ENCODE assay signal across 19 cellular contexts in genomic region chr17:56514264-56514663, GRCh38.
DNase-seq lines count a peak whose midpoint lies in the region; ATAC-seq, FAIRE-seq and TF ChIP-seq lines count a peak whose summit lies in the region.
"Had no signal": no experiment of that assay in that cellular context is flagged by ENCODE, and none has a peak within 500 bp of the region (broad histone marks: within the 10 kb centered on the region; RNA-seq: fewer than 3 reads in every experiment).

No MANE protein-coding gene starts in this region.

- H3K27ac ChIP-seq in HepG2 (ENCODE audit: extremely low read length, insufficient read depth, low read length) (no peak overlapping the region), right lobe of liver (no peak overlapping the region), left lung (no peak overlapping the region)

- H2AFZ ChIP-seq in HepG2 (ENCODE audit: low read length): no peak overlapping the region

- FAIRE-seq in HepG2 (lab: Jason Lieb, UNC): no peak
- FAIRE-seq in HTR-8/SVneo (lab: Jason Lieb, UNC): peak; percentile 85
- FAIRE-seq: GM12878, H54 had no signal

- peaks cover 0 to 3% of the 10 kb centered on the region in 2 experiments; a peak in 1 of 5 replicates for H3K27me3 ChIP-seq in HepG2 (ENCODE audit: control insufficient read depth in 1 of 2, insufficient read depth in 2 of 2, low read length in 2 of 2)
- H3K27me3 ChIP-seq in right lobe of liver: no peaks in the 10 kb centered on the region
- H3K27me3 ChIP-seq in left lung: no peaks in the 10 kb centered on the region

- H3K4me2 ChIP-seq in HepG2 (ENCODE audit: low read depth, low read length): no peak overlapping the region

- H3K9me3 ChIP-seq in HepG2 (ENCODE audit: low read length) (no peaks in the 10 kb centered on the region), right lobe of liver (no peaks in the 10 kb centered on the region), left lung (no peaks in the 10 kb centered on the region)
- H3K9me3 ChIP-seq: HAP-1 had no signal

- in situ Hi-C loops in HepG2 (cut with HindIII; ENCODE audit: extremely low pct_ligation_motif_present, low pct_unique_long_range_greater_than_20kb): no loop called here

- no peaks in the 10 kb centered on the region for H3K36me3 ChIP-seq in HepG2 (replicated peaks in 1 of 2; ENCODE audit: control insufficient read depth in 1 of 2, insufficient read depth in 2 of 2, low read length in 2 of 2)
- no peaks in the 10 kb centered on the region for H3K36me3 ChIP-seq in right lobe of liver
- H3K36me3 ChIP-seq in left lung: no peaks in the 10 kb centered on the region
- H3K36me3 ChIP-seq: HAP-1 had no signal

- TF ChIP-seq RAD21 in HepG2 (CRISPR knock-in tag; IDR thresholded peaks at IDR 0.05): no peak

- H4K20me1 ChIP-seq in HepG2 (ENCODE audit: insufficient read depth, low read length): no peaks in the 10 kb centered on the region

- ATAC-seq in HepG2 (no peak), right lobe of liver (no peak), left lung (peak; percentile 84), GM18861 (IDR thresholded peaks at IDR 0.05; ENCODE audit: unreplicated experiment) (no peak), GM21737 (IDR thresholded peaks at IDR 0.05; ENCODE audit: unreplicated experiment) (no peak)
- ATAC-seq: GM12878 had no signal

- WGBS in HepG2 (ENCODE audit: low lambda C conversion rate): 3% methylated on average over 2 of the region's 2 CpGs
- WGBS in right lobe of liver (ENCODE audit: insufficient coverage, low coverage, low lambda C conversion rate, missing lambda C conversion rate): 66% methylated on average over 2 of the region's 2 CpGs

- CTCF ChIA-PET in HepG2 (lab: Yijun Ruan, JAX; ENCODE audit: low intra/inter-chr PET ratio, low total read pairs): no interaction called here

- H3K4me3 ChIP-seq in HepG2 (replicated peaks in 1 of 3; ENCODE audit: insufficient read depth in 1 of 3, low read depth in 2 of 3, low read length in 3 of 3) (no peak overlapping the region), right lobe of liver (no peak overlapping the region), left lung (no peak overlapping the region)
- H3K4me3 ChIP-seq: GM12878, HAP-1 had no signal

- no TSS peak for BruUV-seq in HepG2 (replicated peaks; lab: Mats Ljungman, UMichigan)

- TF ChIP-seq CTCF in HepG2 (CRISPR knock-in tag; IDR thresholded peaks at IDR 0.05) (no peak), right lobe of liver (IDR thresholded peaks at IDR 0.05) (no peak), left lung (IDR thresholded peaks at IDR 0.05) (no peak)

- H3K79me2 ChIP-seq in HepG2 (ENCODE audit: insufficient read depth, low read length): no peaks in the 10 kb centered on the region

- intact Hi-C loops in HepG2 (cut with micrococcal nuclease; ENCODE audit: unreplicated experiment): no loop called here
- intact Hi-C loops in right lobe of liver (cut with DNase I): no loop called here
- intact Hi-C loops in left lung (cut with DNase I): no loop called here

- TF ChIP-seq EP300 in HepG2 (IDR thresholded peaks at IDR 0.05; ENCODE audit: low read depth in 2 of 2, low read length in 2 of 2): no peak
- no peak for TF ChIP-seq EP300 in HepG2 (CRISPR knock-in tag; IDR thresholded peaks at IDR 0.05; ENCODE audit: borderline replicate concordance)

- DNase-seq in HepG2 (ENCODE audit: low spot score) (no peak), right lobe of liver (no peak), HTR-8/SVneo (ENCODE audit: insufficient read length, low spot score) (no peak), left lung (no peak)
- DNase-seq: 8988T; C1 segment of cervical spinal cord; Calu3; CD4-positive, alpha-beta memory T cell; COR-L47; DMS53; EL; GDM1; GOT3; HFFc6 had no signal

- POLR2A ChIA-PET in HepG2 (lab: Yijun Ruan, JAX): no interaction called here

- no peak overlapping the region for H3K9ac ChIP-seq in HepG2 (ENCODE audit: insufficient read depth, low read depth, low read length)

- H3K4me1 ChIP-seq in HepG2 (ENCODE audit: insufficient read depth, low read length) (no peaks in the 10 kb centered on the region), right lobe of liver (no peaks in the 10 kb centered on the region), left lung (no peaks in the 10 kb centered on the region)
- H3K4me1 ChIP-seq: HAP-1 had no signal

- TF ChIP-seq POLR2A in HepG2 (IDR thresholded peaks at IDR 0.05; ENCODE audit: insufficient read depth in 1 of 2, low read depth in 2 of 2, low read length in 2 of 2) (no peak), right lobe of liver (IDR thresholded peaks at IDR 0.05) (no peak)

TF ChIP-seq in HepG2, 621 proteins besides CTCF, POLR2A, EP300 and RAD21:
- TF ChIP-seq RCOR2 (CRISPR knock-in tag; IDR thresholded peaks at IDR 0.05): no peak
- TF ChIP-seq NFE2L2 (IDR thresholded peaks at IDR 0.05; ENCODE audit: low read length): peak; percentile 64
